20 cellular contexts compared by ENCODE assay signal in genomic region chr20:33343521-33343920, GRCh38. TPM values are rescaled to one million over a fixed set of nuclear protein-coding genes. Genes with fewer than 3 reads are reported as not detected.
DNase-seq lines count a peak whose midpoint lies in the region; ATAC-seq, FAIRE-seq and TF ChIP-seq lines count a peak whose summit lies in the region.
"Had no signal": no experiment of that assay in that cellular context is flagged by ENCODE, and none has a peak within 500 bp of the region (broad histone marks: within the 10 kb centered on the region; RNA-seq: fewer than 3 reads in every experiment).

No MANE protein-coding gene starts in this region.

- SMC1A ChIA-PET in GM12878 (lab: Charles Lee; ENCODE audit: uncharacterized antibody, unreplicated experiment), result no interaction called here

- no peaks in the 10 kb centered on the region for H3K27me3 ChIP-seq in HepG2 (ENCODE audit: control insufficient read depth in 1 of 2, insufficient read depth in 2 of 2, low read length in 2 of 2)
- no peaks in the 10 kb centered on the region for H3K27me3 ChIP-seq in right lobe of liver
- no peaks in the 10 kb centered on the region for H3K27me3 ChIP-seq in GM12878 (replicated peaks in 1 of 2; ENCODE audit: control insufficient read depth in 2 of 2, insufficient read depth in 2 of 2, low read length in 1 of 2)
- H3K27me3 ChIP-seq in spleen (replicated peaks in 1 of 7), result peaks cover 0 to 10% (median 0%) of the 10 kb centered on the region in 7 donors

- intact Hi-C loops in HepG2 (cut with micrococcal nuclease; ENCODE audit: unreplicated experiment) (no loop called here), right lobe of liver (cut with DNase I) (no loop called here), GM12878 (cut with micrococcal nuclease; ENCODE audit: unreplicated experiment) (no loop called here), spleen (cut with DNase I; ENCODE audit: low total_unique reads) (no loop called here)

- no peak overlapping the region for H3K9ac ChIP-seq in HepG2 (ENCODE audit: insufficient read depth, low read depth, low read length)
- no peak overlapping the region for H3K9ac ChIP-seq in GM12878 (ENCODE audit: control insufficient read depth, insufficient read depth, low read length)

- POLR2A ChIA-PET in HepG2 (lab: Yijun Ruan, JAX), result interaction anchor here (1.4 kb wide), 1 partner anchor 50 kb away, joined by 3 read pairs; no protein-coding TSS in a partner anchor
- POLR2A ChIA-PET in GM12878 (lab: Charles Lee), result no interaction called here

- H3K4me3 ChIP-seq in HepG2 (replicated peaks in 1 of 3; ENCODE audit: insufficient read depth in 1 of 3, low read depth in 2 of 3, low read length in 3 of 3) (no peak overlapping the region), right lobe of liver (no peak overlapping the region), GM12878 (no peak overlapping the region), spleen (no peak overlapping the region)
- H3K4me3 ChIP-seq: GM23338 had no signal

- H2AFZ ChIP-seq in HepG2 (ENCODE audit: low read length), result no peak overlapping the region
- H2AFZ ChIP-seq in GM12878 (ENCODE audit: control insufficient read depth, low read depth, low read length), result no peak overlapping the region
- H2AFZ ChIP-seq: GM23338 had no signal

- TF ChIP-seq CTCF in HepG2 (CRISPR knock-in tag; IDR thresholded peaks at IDR 0.05) (no peak), right lobe of liver (IDR thresholded peaks at IDR 0.05) (no peak), GM12878 (IDR thresholded peaks at IDR 0.05 in 2 of 3, conservative IDR thresholded peaks at IDR 0.05 in 1 of 3; ENCODE audit: control insufficient read depth in 2 of 3, extremely low read depth in 1 of 3, insufficient read depth in 1 of 3, low read depth in 3 of 3, low read length in 3 of 3) (no peak), spleen (IDR thresholded peaks at IDR 0.05 in 8 of 11, conservative IDR thresholded peaks at IDR 0.05 in 3 of 11) (no peak)

- no peaks in the 10 kb centered on the region for H3K79me2 ChIP-seq in HepG2 (ENCODE audit: insufficient read depth, low read length)
- H3K79me2 ChIP-seq in GM12878 (ENCODE audit: control insufficient read depth, insufficient read depth, low read length), result no peaks in the 10 kb centered on the region

- no peak for DNase-seq in HepG2 (ENCODE audit: low spot score)
- no peak for DNase-seq in right lobe of liver
- DNase-seq in GM12878 (ENCODE audit: low read depth, low spot score), result no peak
- peak; percentile 15 for DNase-seq in spleen
- DNase-seq in germinal center (ENCODE audit: low spot score), result no peak
- DNase-seq: 8988T; Caco-2; CD4-positive, CD25-positive, alpha-beta regulatory T cell; CD8-positive, alpha-beta T cell; DMS79; EL; GDM1; H9 had no signal

- CTCF ChIA-PET in HepG2 (lab: Yijun Ruan, JAX; ENCODE audit: low intra/inter-chr PET ratio, low total read pairs), result no interaction called here
- CTCF ChIA-PET in GM12878 (lab: Yijun Ruan, JAX), result no interaction called here

- TF ChIP-seq RAD21 in HepG2 (CRISPR knock-in tag; IDR thresholded peaks at IDR 0.05) (no peak), GM12878 (IDR thresholded peaks at IDR 0.05; ENCODE audit: insufficient read depth, low read depth, low read length) (no peak)

- ATAC-seq in HepG2 (no peak), right lobe of liver (no peak), GM12878 (no peak), SK-N-SH treated with all-trans-retinoic acid at 6 μM for 48 hours (no peak), HG02840 (IDR thresholded peaks at IDR 0.05; ENCODE audit: low FRiP score, unreplicated experiment) (no peak)
- ATAC-seq: CD8-positive, alpha-beta T cell; GM23338; HCT116 had no signal

- TF ChIP-seq EP300 in HepG2 (IDR thresholded peaks at IDR 0.05; ENCODE audit: low read depth in 2 of 2, low read length in 2 of 2), result no peak
- no peak for TF ChIP-seq EP300 in HepG2 (CRISPR knock-in tag; IDR thresholded peaks at IDR 0.05; ENCODE audit: borderline replicate concordance)
- no peak for TF ChIP-seq EP300 in GM12878 (IDR thresholded peaks at IDR 0.05; ENCODE audit: borderline replicate concordance in 1 of 2, control insufficient read depth in 1 of 2, low read depth in 2 of 2, low read length in 2 of 2)

- H3K4me1 ChIP-seq in HepG2 (ENCODE audit: insufficient read depth, low read length) (peaks cover 66% of the 10 kb centered on the region), right lobe of liver (peaks cover 0 to 4% (median 0%) of the 10 kb centered on the region in 4 donors), GM12878 (ENCODE audit: control insufficient read depth, insufficient read depth, low read length) (peaks cover 1% of the 10 kb centered on the region; the same call in 1 of the 2 replicates), spleen (peaks cover 0 to 6% (median 0%) of the 10 kb centered on the region in 6 donors)
- H3K4me1 ChIP-seq: Caco-2 had no signal

- H3K9me3 ChIP-seq in HepG2 (ENCODE audit: low read length) (no peaks in the 10 kb centered on the region), right lobe of liver (no peaks in the 10 kb centered on the region), GM12878 (replicated peaks; ENCODE audit: control insufficient read depth, insufficient read depth, low read length) (no peaks in the 10 kb centered on the region), spleen (no peaks in the 10 kb centered on the region)
- H3K9me3 ChIP-seq: Caco-2 had no signal

- no peak for FAIRE-seq in HepG2 (lab: Jason Lieb, UNC)
- peak; percentile 56 for FAIRE-seq in GM12878 (lab: Jason Lieb, UNC)
- FAIRE-seq: GM12891, GM18507 had no signal

- H3K27ac ChIP-seq in HepG2 (ENCODE audit: extremely low read length, insufficient read depth, low read length) (no peak overlapping the region), right lobe of liver (no peak overlapping the region), GM12878 (ENCODE audit: control insufficient read depth, insufficient read depth) (no peak overlapping the region), spleen (no peak overlapping the region)
- H3K27ac ChIP-seq: C4-2B had no signal

- RAD21 ChIA-PET in GM12878 (lab: Charles Lee; ENCODE audit: unreplicated experiment), result no interaction called here

- H3K36me3 ChIP-seq in HepG2 (replicated peaks in 1 of 2; ENCODE audit: control insufficient read depth in 1 of 2, insufficient read depth in 2 of 2, low read length in 2 of 2) (no peaks in the 10 kb centered on the region), right lobe of liver (no peaks in the 10 kb centered on the region), GM12878 (ENCODE audit: control insufficient read depth in 2 of 2, insufficient read depth in 2 of 2, low read length in 1 of 2) (no peaks in the 10 kb centered on the region), spleen (peaks cover 0 to 12% (median 0%) of the 10 kb centered on the region in 6 donors)

- in situ Hi-C loops in HepG2 (cut with HindIII; ENCODE audit: extremely low pct_ligation_motif_present, low pct_unique_long_range_greater_than_20kb) (no loop called here), GM12878 (cut with MboI) (no loop called here)

- no TSS peak for BruUV-seq in HepG2 (replicated peaks; lab: Mats Ljungman, UMichigan)
- BruUV-seq in GM12878 (replicated peaks; lab: Mats Ljungman, UMichigan), result no TSS peak

- 73% methylated on average over 4 of the region's 4 CpGs for WGBS in HepG2 (ENCODE audit: low lambda C conversion rate)
- WGBS in right lobe of liver (ENCODE audit: insufficient coverage, low coverage, low lambda C conversion rate, missing lambda C conversion rate), result 96% methylated on average over 2 of the region's 4 CpGs
- WGBS in GM12878 (ENCODE audit: insufficient coverage, insufficient replicate concordance, low lambda C conversion rate, missing lambda C conversion rate), result 86% methylated on average over 4 of the region's 4 CpGs
- WGBS in spleen, 5 donors, result 93 to 99% (median 97%) methylated on average over 4 of the region's 4 CpGs

- TF ChIP-seq POLR2A in HepG2 (IDR thresholded peaks at IDR 0.05; ENCODE audit: insufficient read depth in 1 of 2, low read depth in 2 of 2, low read length in 2 of 2), result no peak
- TF ChIP-seq POLR2A in right lobe of liver (IDR thresholded peaks at IDR 0.05), result no peak
- no peak for TF ChIP-seq POLR2A in GM12878 (IDR thresholded peaks at IDR 0.05; ENCODE audit: low read depth, low read length)
- TF ChIP-seq POLR2A in spleen (IDR thresholded peaks at IDR 0.05), result no peak

- H3K4me2 ChIP-seq in HepG2 (ENCODE audit: low read depth, low read length) (no peak overlapping the region), GM12878 (ENCODE audit: control insufficient read depth, insufficient read depth) (no peak overlapping the region)
- H3K4me2 ChIP-seq: GM23338 had no signal

- H4K20me1 ChIP-seq in HepG2 (ENCODE audit: insufficient read depth, low read length) (no peaks in the 10 kb centered on the region), GM12878 (ENCODE audit: control insufficient read depth, insufficient read depth) (no peaks in the 10 kb centered on the region)

RNA-seq across cellular contexts. Expression of gene CDK5RAP1, which starts 57.8 kb away (rescaled TPM):
- total RNA-seq in HepG2 (2016; rRNA removed; fragmentation: Illumina TruSeq; extraction: Trizol), result 98.2 and 104 TPM in 2 replicates
- total RNA-seq in HepG2 (2016; cell fraction: cytosol; rRNA removed; fragmentation: Illumina TruSeq; extraction: Trizol; ENCODE audit: low read depth), result 18.5 and 25.5 TPM in 2 replicates
- 93.5 and 105 TPM in 2 replicates for total RNA-seq in HepG2 (2016; cell fraction: insoluble cytoplasmic fraction; rRNA removed; fragmentation: Illumina TruSeq; extraction: Trizol)
- 26.4 and 27.7 TPM in 2 replicates for total RNA-seq in HepG2 (2016; cell fraction: membrane; rRNA removed; fragmentation: Illumina TruSeq; extraction: Trizol)
- 58.6 and 74.7 TPM in 2 replicates for total RNA-seq in HepG2 (2016; cell fraction: nucleus; rRNA removed; fragmentation: Illumina TruSeq; extraction: Trizol)
- polyA plus RNA-seq in HepG2 (2011; rRNA removed), result 52.9 and 53.6 TPM in 2 replicates
- polyA plus RNA-seq in HepG2 (2011; cell fraction: cytosol; rRNA removed), result 47.3 and 49.4 TPM in 2 replicates
- polyA plus RNA-seq in HepG2 (2011; cell fraction: nucleus; rRNA removed), result 76.2 and 82.6 TPM in 2 replicates
- polyA plus RNA-seq in HepG2 (2012), result 44.4 and 51.1 TPM in 2 replicates
- 10.1 and 10.8 TPM in 2 replicates for polyA plus RNA-seq in HepG2 (2016; cell fraction: cytosol; fragmentation: Illumina TruSeq; extraction: Trizol; ENCODE audit: low read depth)
- polyA plus RNA-seq in HepG2 (2016; cell fraction: insoluble cytoplasmic fraction; fragmentation: Illumina TruSeq; extraction: Trizol; ENCODE audit: low read depth), result 79.4 and 80.6 TPM in 2 replicates
- polyA plus RNA-seq in HepG2 (2016; cell fraction: membrane; fragmentation: Illumina TruSeq; extraction: Trizol; ENCODE audit: low read depth), result 13.2 and 15.4 TPM in 2 replicates
- polyA plus RNA-seq in HepG2 (2016; cell fraction: nucleus; fragmentation: Illumina TruSeq; extraction: Trizol; ENCODE audit: insufficient read depth, low read depth), result 158 TPM in 2 replicates
- 54.6 and 84.0 TPM in 2 replicates for polyA minus RNA-seq in HepG2 (2011; rRNA and poly(A)+ RNA removed; ENCODE audit: low replicate concordance)
- 22.6 and 31.7 TPM in 2 replicates for polyA minus RNA-seq in HepG2 (2011; cell fraction: cytosol; rRNA and poly(A)+ RNA removed)
- 50.5 and 51.2 TPM in 2 replicates for polyA minus RNA-seq in HepG2 (2011; cell fraction: nucleus; rRNA and poly(A)+ RNA removed)
- total RNA-seq in right lobe of liver, result 10 to 100 TPM; 10.9 to 21.6 (median 14.0) TPM
- 30.0 and 35.6 TPM in 2 replicates for total RNA-seq in GM12878 (2013; cell fraction: nucleolus; rRNA removed)
- total RNA-seq in GM12878 (2014; rRNA removed), result 29.3 and 36.0 TPM in 2 replicates
- 34.2 and 38.5 TPM in 2 replicates for total RNA-seq in GM12878 (2014; rRNA removed; fragmentation: Illumina TruSeq; extraction: Trizol)
- 35.2 and 38.2 TPM in 2 replicates for total RNA-seq in GM12878 (2021)
- 20.4 TPM for polyA plus RNA-seq in GM12878 (2011; ENCODE audit: low read depth)
- polyA plus RNA-seq in GM12878 (2011; rRNA removed), result 30.9 and 36.1 TPM in 2 replicates
- 41.4 and 47.5 TPM in 2 replicates for polyA plus RNA-seq in GM12878 (2011; cell fraction: cytosol; rRNA removed)
- polyA plus RNA-seq in GM12878 (2011; cell fraction: nucleus; rRNA removed), result 46.7 and 53.7 TPM in 2 replicates
- 22.6 and 22.9 TPM in 2 replicates for polyA plus RNA-seq in GM12878 (2012)
- 39.1 and 48.6 TPM in 2 replicates for polyA plus RNA-seq in GM12878 (2014; fragmentation: Illumina TruSeq; extraction: Trizol)
- 10 to 100 TPM; 61.2 to 67.6 TPM for polyA plus RNA-seq in GM12878 (2014; fragmentation: Nextera tagmentation; extraction: Ambion mirVana)
- polyA plus RNA-seq in GM12878 (2014; rRNA removed), result 30.4 and 31.2 TPM in 2 replicates
- polyA plus RNA-seq in GM12878 (2016; fragmentation: Nextera tagmentation; extraction: Ambion mirVana), result 10 to 100 TPM; 53.2 to 55.0 TPM
- 45.6 and 53.9 TPM in 2 replicates for polyA minus RNA-seq in GM12878 (2011; rRNA and poly(A)+ RNA removed)
- polyA minus RNA-seq in GM12878 (2011; cell fraction: cytosol; rRNA and poly(A)+ RNA removed), result 11.6 and 14.2 TPM in 2 replicates
- polyA minus RNA-seq in GM12878 (2011; cell fraction: nucleus; rRNA and poly(A)+ RNA removed), result 14.4 and 27.3 TPM in 2 replicates
- total RNA-seq in spleen, result 10 to 100 TPM; 21.3 to 34.6 (median 33.2) TPM
- 10 to 100 TPM; 35.6 to 93.0 (median 60.9) TPM for polyA plus RNA-seq in spleen

Comparison
In these comparisons a context has a peak if more than half of its experiments do, and no peak if none do; other contexts are left out.
1. Of the 75 proteins assayed by ChIP-seq in both HepG2 and GM12878: peak only in HepG2: KDM1A; only in GM12878: none; in both: none; in neither: 74.